Comparison of ENCODE assay signal across 25 cellular contexts in genomic region chr2:3847397-3848052, GRCh38.
DNase-seq lines count a peak whose midpoint lies in the region; ATAC-seq, FAIRE-seq and TF ChIP-seq lines count a peak whose summit lies in the region.
"Had no signal": no experiment of that assay in that cellular context is flagged by ENCODE, and none has a peak within 500 bp of the region (broad histone marks: within the 10 kb centered on the region; RNA-seq: fewer than 3 reads in every experiment).

No MANE protein-coding gene starts in this region.

- peak overlapping the region; percentile 22 for H2AFZ ChIP-seq in hepatocyte
- H2AFZ ChIP-seq in HepG2 (ENCODE audit: low read length): no peak overlapping the region

- no peak for TF ChIP-seq CTCF in hepatocyte (IDR thresholded peaks at IDR 0.05; ENCODE audit: poor library complexity)
- no peak for TF ChIP-seq CTCF in HepG2 (CRISPR knock-in tag; IDR thresholded peaks at IDR 0.05)
- no peak for TF ChIP-seq CTCF in right lobe of liver (IDR thresholded peaks at IDR 0.05)

- DNase-seq in hepatocyte (ENCODE audit: low spot score): no peak
- DNase-seq in HepG2 (ENCODE audit: low spot score): peak; percentile 12
- no peak for DNase-seq in right lobe of liver
- DNase-seq: BE2C; C1 segment of cervical spinal cord; CD4-positive, alpha-beta memory T cell; CD4-positive, CD25-positive, alpha-beta regulatory T cell; CD8-positive, alpha-beta memory T cell; COR-L47; DMS 273 treated with DMSO at 0.1 percent for 48 hours; DMS153; DMS53; DMS79; DND-41; EL; GDM1 had no signal

- ATAC-seq in HepG2 (no peak; the same call in 2 of the 3 replicates), right lobe of liver (peak; percentile 45 to 85 (median 62)), GM18868 (IDR thresholded peaks at IDR 0.05; ENCODE audit: unreplicated experiment) (no peak), GM21360 (IDR thresholded peaks at IDR 0.05; ENCODE audit: unreplicated experiment) (no peak)
- ATAC-seq: A549, GM12878 had no signal

- no peaks in the 10 kb centered on the region for H3K27me3 ChIP-seq in hepatocyte
- H3K27me3 ChIP-seq in HepG2 (ENCODE audit: control insufficient read depth in 1 of 2, insufficient read depth in 2 of 2, low read length in 2 of 2): peaks cover 0 to 34% of the 10 kb centered on the region in 2 experiments; a peak in 3 of 5 replicates
- no peaks in the 10 kb centered on the region for H3K27me3 ChIP-seq in right lobe of liver
- H3K27me3 ChIP-seq: BLaER1 had no signal

- in situ Hi-C loops in HepG2 (cut with HindIII; ENCODE audit: extremely low pct_ligation_motif_present, low pct_unique_long_range_greater_than_20kb): no loop called here

- H3K79me2 ChIP-seq in hepatocyte: no peaks in the 10 kb centered on the region
- H3K79me2 ChIP-seq in HepG2 (ENCODE audit: insufficient read depth, low read length): no peaks in the 10 kb centered on the region

- no TSS peak for BruUV-seq in HepG2 (replicated peaks; lab: Mats Ljungman, UMichigan)

- TF ChIP-seq RAD21 in HepG2 (CRISPR knock-in tag; IDR thresholded peaks at IDR 0.05): no peak

- POLR2A ChIA-PET in HepG2 (lab: Yijun Ruan, JAX): no interaction called here

- WGBS in hepatocyte (ENCODE audit: low lambda C conversion rate, missing lambda C conversion rate): 41% methylated on average over 9 of the region's 9 CpGs
- 3% methylated on average over 9 of the region's 9 CpGs for WGBS in HepG2 (ENCODE audit: low lambda C conversion rate)
- WGBS in right lobe of liver (ENCODE audit: insufficient coverage, low coverage, low lambda C conversion rate, missing lambda C conversion rate): 18% methylated on average over 7 of the region's 9 CpGs

- intact Hi-C loops in HepG2 (cut with micrococcal nuclease; ENCODE audit: unreplicated experiment): no loop called here
- intact Hi-C loops in right lobe of liver (cut with DNase I): no loop called here

- TF ChIP-seq POLR2A in HepG2 (IDR thresholded peaks at IDR 0.05; ENCODE audit: insufficient read depth in 1 of 2, low read depth in 2 of 2, low read length in 2 of 2) (no peak), right lobe of liver (IDR thresholded peaks at IDR 0.05) (no peak)

- CTCF ChIA-PET in HepG2 (lab: Yijun Ruan, JAX; ENCODE audit: low intra/inter-chr PET ratio, low total read pairs): no interaction called here

- H3K4me3 ChIP-seq in hepatocyte: no peak overlapping the region
- no peak overlapping the region for H3K4me3 ChIP-seq in HepG2 (replicated peaks in 1 of 3; ENCODE audit: insufficient read depth in 1 of 3, low read depth in 2 of 3, low read length in 3 of 3)
- H3K4me3 ChIP-seq in right lobe of liver: no peak overlapping the region
- H3K4me3 ChIP-seq: A549, BLaER1, GM12878 had no signal

- peak overlapping the region; percentile 56 for H3K27ac ChIP-seq in hepatocyte
- H3K27ac ChIP-seq in HepG2 (ENCODE audit: extremely low read length, insufficient read depth, low read length): no peak overlapping the region
- H3K27ac ChIP-seq in right lobe of liver: no peak overlapping the region
- H3K27ac ChIP-seq: 22Rv1, A549, BLaER1 had no signal

- H3K4me2 ChIP-seq in hepatocyte (peak overlapping the region; percentile 26), HepG2 (ENCODE audit: low read depth, low read length) (peak overlapping the region; percentile 34)
- H3K4me2 ChIP-seq: A549, BLaER1 had no signal

- TF ChIP-seq EP300 in HepG2 (IDR thresholded peaks at IDR 0.05; ENCODE audit: low read depth in 2 of 2, low read length in 2 of 2) (no peak), HepG2 (CRISPR knock-in tag; IDR thresholded peaks at IDR 0.05; ENCODE audit: borderline replicate concordance) (no peak)

- H3K9me3 ChIP-seq in hepatocyte (ENCODE audit: low read depth): no peaks in the 10 kb centered on the region
- no peaks in the 10 kb centered on the region for H3K9me3 ChIP-seq in HepG2 (ENCODE audit: low read length)
- H3K9me3 ChIP-seq in right lobe of liver: no peaks in the 10 kb centered on the region
- H3K9me3 ChIP-seq: BE2C had no signal

- H3K4me1 ChIP-seq in hepatocyte (ENCODE audit: insufficient read depth): peaks cover 8% of the 10 kb centered on the region
- peaks cover 10% of the 10 kb centered on the region for H3K4me1 ChIP-seq in HepG2 (ENCODE audit: insufficient read depth, low read length)
- H3K4me1 ChIP-seq in right lobe of liver: peaks cover 0 to 8% (median 3%) of the 10 kb centered on the region in 4 donors
- H3K4me1 ChIP-seq: A549, BE2C, BLaER1 had no signal

- H3K36me3 ChIP-seq in hepatocyte (replicated peaks; ENCODE audit: insufficient read depth, low read depth): no peaks in the 10 kb centered on the region
- no peaks in the 10 kb centered on the region for H3K36me3 ChIP-seq in HepG2 (replicated peaks in 1 of 2; ENCODE audit: control insufficient read depth in 1 of 2, insufficient read depth in 2 of 2, low read length in 2 of 2)
- no peaks in the 10 kb centered on the region for H3K36me3 ChIP-seq in right lobe of liver
- H3K36me3 ChIP-seq: BE2C, BLaER1 had no signal

- H3K9ac ChIP-seq in HepG2 (ENCODE audit: insufficient read depth, low read depth, low read length): no peak overlapping the region
- H3K9ac ChIP-seq: BLaER1 had no signal

- H4K20me1 ChIP-seq in hepatocyte (ENCODE audit: insufficient read depth, poor library complexity, severe bottlenecking) (no peaks in the 10 kb centered on the region), HepG2 (ENCODE audit: insufficient read depth, low read length) (no peaks in the 10 kb centered on the region)
- H4K20me1 ChIP-seq: BLaER1 had no signal

- FAIRE-seq in HepG2 (lab: Jason Lieb, UNC): peak; percentile 47
- FAIRE-seq: GM12878, GM12892, GM18507, GM19239 had no signal

- no peaks in the 10 kb centered on the region for H3K9me2 ChIP-seq in hepatocyte (replicated peaks; ENCODE audit: insufficient read depth)

TF ChIP-seq in HepG2, 621 proteins besides CTCF, POLR2A, EP300 and RAD21:
- TF ChIP-seq ZNF138 (CRISPR knock-in tag; IDR thresholded peaks at IDR 0.05; ENCODE audit: low read depth): no peak
- TF ChIP-seq NR2F6 (IDR thresholded peaks at IDR 0.05): 0 out of 2 replicates have a peak, but pooled peaks have one; percentile 40
- TF ChIP-seq NR2F6 (CRISPR knock-in tag; IDR thresholded peaks at IDR 0.05): no peak
- TF ChIP-seq ZNF263 (CRISPR knock-in tag; IDR thresholded peaks at IDR 0.05): peak; percentile 66

Comparison
In these comparisons a context has a peak if more than half of its experiments do, and no peak if none do; other contexts are left out.
1. ATAC-seq: peak in right lobe of liver (4 of 4); none in HepG2 (single experiment), GM18868 (single experiment) and GM21360 (single experiment).